8 cellular contexts compared by ENCODE assay signal in the genomic region with DNA sequence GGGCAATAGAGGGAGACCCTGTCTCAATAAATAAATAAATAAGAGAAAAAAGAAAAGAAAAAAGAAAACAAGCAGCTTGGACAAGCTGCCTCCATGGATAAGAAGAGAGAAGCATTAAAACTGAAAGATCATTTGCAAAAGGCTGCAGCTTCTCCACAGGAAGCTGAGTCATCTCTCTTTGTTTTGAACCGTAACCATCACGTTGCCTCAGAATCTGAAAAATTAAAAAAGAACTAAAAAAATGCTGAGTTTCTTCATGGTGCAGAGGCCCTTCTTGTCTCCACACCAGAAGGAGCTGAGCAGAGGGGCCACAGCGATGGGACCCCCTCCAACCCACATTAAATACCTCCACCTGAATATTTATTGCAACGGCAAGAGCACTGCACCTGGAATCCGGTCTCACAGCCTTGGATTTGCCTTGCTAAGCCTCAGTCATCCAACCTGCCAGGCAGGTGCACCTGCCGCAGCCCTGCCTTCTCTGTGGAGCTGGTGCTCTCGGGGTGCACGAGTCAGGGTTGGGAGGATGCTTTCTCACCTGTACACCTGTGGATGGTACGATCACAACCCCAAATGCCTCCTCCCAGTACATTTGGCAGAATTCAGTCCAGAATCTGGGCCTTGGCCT. TPM values are rescaled to one million over a fixed set of nuclear protein-coding genes. Genes with fewer than 3 reads are reported as not detected.
DNase-seq lines count a peak whose midpoint lies in the region; TF ChIP-seq lines count a peak whose summit lies in the region.

No MANE protein-coding gene starts in this region.

- H3K4me3 ChIP-seq in WI38 (ENCODE audit: low read depth, low read length) (peak overlapping the region; percentile 22; the same call in 1 of the 2 replicates), kidney epithelial cell (ENCODE audit: low read depth, low read length) (no peak overlapping the region), WERI-Rb-1 (ENCODE audit: low read depth, low read length) (no peak overlapping the region)

- H3K36me3 ChIP-seq in kidney epithelial cell (ENCODE audit: control insufficient read depth, insufficient read depth, low read length) = no peaks in the 10 kb centered on the region
- no peaks in the 10 kb centered on the region for H3K36me3 ChIP-seq in WERI-Rb-1

- peak; percentile 87 for DNase-seq in COLO829 (ENCODE audit: low spot score)
- peak; percentile 39 for DNase-seq in KG1 (lab: John Stamatoyannopoulos, UW)
- DNase-seq in kidney epithelial cell (ENCODE audit: low read depth) = peak; percentile 26
- no peak for DNase-seq in NCI-H1694 treated with DMSO at 0.1 percent for 48 hours (lab: John Stamatoyannopoulos, UW)
- DNase-seq in ureter (ENCODE audit: low spot score) = no peak
- DNase-seq in WERI-Rb-1 = no peak

- TF ChIP-seq POLR2A in GM19099 (IDR thresholded peaks at IDR 0.05; ENCODE audit: extremely low read depth, insufficient read length, low read depth) = peak; percentile 13

- H3K27ac ChIP-seq in WERI-Rb-1 = no peak overlapping the region

- TF ChIP-seq CTCF in WI38 (IDR thresholded peaks at IDR 0.05; ENCODE audit: low read depth, low read length) (no peak), kidney epithelial cell (IDR thresholded peaks at IDR 0.05; ENCODE audit: insufficient read depth, low read length, poor library complexity, severe bottlenecking) (no peak), WERI-Rb-1 (IDR thresholded peaks at IDR 0.05; ENCODE audit: low read depth, low read length) (no peak)

- peaks cover 3% of the 10 kb centered on the region for H3K27me3 ChIP-seq in kidney epithelial cell (ENCODE audit: control insufficient read depth, insufficient read depth, low read length)
- peaks cover 87% of the 10 kb centered on the region for H3K27me3 ChIP-seq in WERI-Rb-1 (ENCODE audit: insufficient read depth, low read depth, severe bottlenecking)

- no peaks in the 10 kb centered on the region for H3K9me3 ChIP-seq in WERI-Rb-1 (ENCODE audit: severe bottlenecking)

RNA-seq across cellular contexts. Expression of a gene that starts 28.1 kb away (rescaled TPM):
- total RNA-seq in kidney epithelial cell = 5.9 and 7.3 TPM in 2 replicates
- 3.9 TPM for total RNA-seq in ureter

Comparison
In these comparisons a context has a peak if more than half of its experiments do, and no peak if none do; other contexts are left out.
1. DNase-seq: peak in COLO829 (single experiment), KG1 (single experiment) and kidney epithelial cell (single experiment); none in NCI-H1694 treated with DMSO at 0.1 percent for 48 hours (single experiment), ureter (single experiment) and WERI-Rb-1 (single experiment).